8 cellular contexts compared by ENCODE assay signal in the genomic region with DNA sequence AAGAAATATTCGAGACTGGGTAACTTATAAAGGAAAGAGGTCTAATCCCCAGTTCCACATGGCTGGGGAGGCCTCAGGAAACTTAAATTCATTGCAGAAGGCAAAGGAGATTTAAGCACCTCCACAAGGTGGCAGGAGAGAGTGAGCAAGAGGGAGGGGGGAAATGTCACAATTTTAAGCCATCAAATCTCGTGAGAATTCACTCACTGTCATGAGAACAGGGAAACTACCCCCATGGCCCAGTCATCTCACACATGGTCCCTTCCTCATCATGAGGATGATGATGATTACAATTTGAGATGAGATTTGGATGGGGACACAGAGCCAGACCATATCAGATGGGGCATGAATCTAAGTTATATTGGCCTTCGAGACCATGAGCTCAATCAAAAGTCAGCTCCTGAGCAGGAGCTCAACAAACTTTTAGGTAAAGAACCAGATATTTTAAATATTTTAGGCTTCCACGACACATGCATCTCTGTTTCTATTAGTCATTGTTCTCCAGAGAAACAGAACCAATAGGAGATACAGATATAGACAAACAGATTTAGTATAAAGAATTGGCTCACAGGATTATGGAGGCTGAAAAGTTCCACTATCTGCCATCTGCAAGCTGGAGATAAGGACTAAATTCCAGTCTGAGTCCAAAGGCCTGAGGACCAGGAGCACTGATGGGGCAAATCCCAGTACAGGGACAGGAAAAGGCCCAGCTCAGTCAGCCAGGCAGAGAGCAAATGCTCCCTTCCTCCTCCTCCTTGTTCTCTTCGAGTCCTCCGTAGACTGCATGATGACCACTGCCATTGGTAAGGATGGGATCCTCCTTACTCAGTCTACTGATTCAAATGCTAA. TPM values are rescaled to one million over a fixed set of nuclear protein-coding genes. Genes with fewer than 3 reads are reported as not detected.
DNase-seq lines count a peak whose midpoint lies in the region; ATAC-seq and TF ChIP-seq lines count a peak whose summit lies in the region.

No MANE protein-coding gene starts in this region.

- ATAC-seq in HG02759 (IDR thresholded peaks at IDR 0.05; ENCODE audit: unreplicated experiment) (no peak), GM21723 (IDR thresholded peaks at IDR 0.05; ENCODE audit: unreplicated experiment) (no peak)

- H3K9me3 ChIP-seq in DOHH2 (ENCODE audit: control insufficient read depth, insufficient read depth, low read length) (no peaks in the 10 kb centered on the region), Karpas-422 (ENCODE audit: low read length) (no peaks in the 10 kb centered on the region), smooth muscle cell (replicated peaks; ENCODE audit: low read depth) (no peaks in the 10 kb centered on the region)

- peak; percentile 95 for DNase-seq in Karpas-422
- no peak for DNase-seq in epithelial cell of proximal tubule (ENCODE audit: low read depth)
- DNase-seq in smooth muscle cell (lab: John Stamatoyannopoulos, UW; ENCODE audit: unreplicated experiment), result no peak
- DNase-seq in NCI-H2107 treated with DMSO at 0.1 percent for 48 hours (lab: John Stamatoyannopoulos, UW; ENCODE audit: unreplicated experiment), result no peak

- H4K20me1 ChIP-seq in DOHH2 (ENCODE audit: control insufficient read depth, insufficient read depth, low read depth, low read length) (no peaks in the 10 kb centered on the region), Karpas-422 (ENCODE audit: insufficient read depth, low read depth, low read length) (no peaks in the 10 kb centered on the region), smooth muscle cell (ENCODE audit: low read depth) (no peaks in the 10 kb centered on the region)

- no peak overlapping the region for H2AFZ ChIP-seq in Karpas-422 (ENCODE audit: low read length)
- H2AFZ ChIP-seq in smooth muscle cell (ENCODE audit: low read depth), result no peak overlapping the region

- H3K36me3 ChIP-seq in DOHH2 (ENCODE audit: control insufficient read depth, low read length) (no peaks in the 10 kb centered on the region), Karpas-422 (ENCODE audit: insufficient read depth, low read length) (peaks cover 6% of the 10 kb centered on the region; the same call in 1 of the 2 replicates), smooth muscle cell (ENCODE audit: low read depth) (no peaks in the 10 kb centered on the region)

- TF ChIP-seq CTCF in DOHH2 (IDR thresholded peaks at IDR 0.05; ENCODE audit: low read depth, low read length, poor library complexity, severe bottlenecking) (peak; percentile 62), WI38 (IDR thresholded peaks at IDR 0.05; ENCODE audit: low read depth, low read length) (peak; percentile 37), epithelial cell of proximal tubule (conservative IDR thresholded peaks at IDR 0.05; ENCODE audit: low read depth, low read length) (peak; percentile 71), smooth muscle cell (IDR thresholded peaks at IDR 0.05; ENCODE audit: borderline replicate concordance, insufficient read depth, poor library complexity, severe bottlenecking) (peak; percentile 23)

- no peaks in the 10 kb centered on the region for H3K27me3 ChIP-seq in DOHH2 (ENCODE audit: control insufficient read depth, low read length)
- no peaks in the 10 kb centered on the region for H3K27me3 ChIP-seq in Karpas-422 (ENCODE audit: low read length)
- H3K27me3 ChIP-seq in smooth muscle cell (ENCODE audit: low read depth), result no peaks in the 10 kb centered on the region

- WGBS in smooth muscle cell (ENCODE audit: low lambda C conversion rate), result 81% methylated on average over 6 of the region's 6 CpGs

- H3K4me1 ChIP-seq in DOHH2 (ENCODE audit: control insufficient read depth, low read length) (peaks cover 13% of the 10 kb centered on the region), Karpas-422 (ENCODE audit: low read length) (peaks cover 30% of the 10 kb centered on the region), smooth muscle cell (ENCODE audit: low read depth) (no peaks in the 10 kb centered on the region)

- no peaks in the 10 kb centered on the region; the same call in 1 of the 2 replicates for H3K79me2 ChIP-seq in DOHH2 (ENCODE audit: control insufficient read depth, low read length)
- H3K79me2 ChIP-seq in Karpas-422 (ENCODE audit: low read length), result peaks cover 69% of the 10 kb centered on the region
- H3K79me2 ChIP-seq in smooth muscle cell (ENCODE audit: low read depth), result no peaks in the 10 kb centered on the region

- H3K4me2 ChIP-seq in DOHH2 (ENCODE audit: low read length) (no peak overlapping the region), Karpas-422 (ENCODE audit: low read depth, low read length, poor library complexity, severe bottlenecking) (no peak overlapping the region), smooth muscle cell (no peak overlapping the region)

- no peaks in the 10 kb centered on the region for H3K9me2 ChIP-seq in DOHH2 (replicated peaks; ENCODE audit: control insufficient read depth, low read length)
- H3K9me2 ChIP-seq in Karpas-422 (replicated peaks; ENCODE audit: insufficient read depth, low read length), result no peaks in the 10 kb centered on the region

- H3K27ac ChIP-seq in DOHH2 (ENCODE audit: low read depth, low read length), result no peak overlapping the region
- no peak overlapping the region for H3K27ac ChIP-seq in Karpas-422 (ENCODE audit: low read length)
- H3K27ac ChIP-seq in smooth muscle cell (ENCODE audit: low read depth), result no peak overlapping the region

- H3K4me3 ChIP-seq in DOHH2 (ENCODE audit: low read length), result no peak overlapping the region
- no peak overlapping the region for H3K4me3 ChIP-seq in Karpas-422 (ENCODE audit: low read length)
- no peak overlapping the region for H3K4me3 ChIP-seq in WI38 (ENCODE audit: low read depth, low read length)
- no peak overlapping the region for H3K4me3 ChIP-seq in epithelial cell of proximal tubule (ENCODE audit: low read depth, low read length)
- H3K4me3 ChIP-seq in smooth muscle cell, result no peak overlapping the region

- H3K9ac ChIP-seq in Karpas-422 (ENCODE audit: low read length) (0 out of 2 replicates have a peak overlapping the region, but pooled peaks have one; percentile 2), smooth muscle cell (ENCODE audit: low read depth) (no peak overlapping the region)

- H3F3A ChIP-seq in DOHH2 (ENCODE audit: control insufficient read depth, insufficient read depth) (0 out of 2 replicates have a peak, but pooled peaks cover 4% of the 10 kb centered on the region), smooth muscle cell (ENCODE audit: low read depth) (no peaks in the 10 kb centered on the region)

RNA-seq across cellular contexts. Expression of gene DGLUCY, which starts 24.9 kb away (rescaled TPM):
- 90.0 and 99.9 TPM in 2 replicates for total RNA-seq in Karpas-422 (2014; rRNA removed; shearing (Covaris generic); ENCODE audit: low replicate concordance)
- total RNA-seq in epithelial cell of proximal tubule (21.6 and 27.9 TPM in 2 replicates), smooth muscle cell (9.7 and 10.4 TPM in 2 replicates)
- 11.3 and 15.9 TPM in 2 replicates for polyA plus RNA-seq in smooth muscle cell
